In genomic region chr12:107459649-107460048, GRCh38 we compare ENCODE assay signal across 33 cellular contexts.
"Had no signal": no experiment of that assay in that cellular context is flagged by ENCODE, and none has a peak within 500 bp of the region (broad histone marks: within the 10 kb centered on the region; RNA-seq: fewer than 3 reads in every experiment).

No MANE protein-coding gene starts in this region.

- ATAC-seq: activated CD4-positive, alpha-beta T cell treated with anti-CD3 and anti-CD28 coated beads for 36 hours; activated CD8-positive, alpha-beta memory T cell treated with anti-CD3 and anti-CD28 coated beads, Interleukin-2, amount 10 ng/mL, durations not matched to agents 7 days and 5 days; activated CD8-positive, alpha-beta T cell treated with anti-CD3 and anti-CD28 coated beads, Interleukin-2, amount 10 ng/mL, durations not matched to agents 7 days and 5 days; activated naive CD8-positive, alpha-beta T cell treated with anti-CD3 and anti-CD28 coated beads, Interleukin-2, amount 50 U/mL, for 24 hours; natural killer cell; sciatic nerve; stimulated activated memory B cell treated with anti-CD40 and anti-IgM and Interleukin-4, amounts not matched to agents 10 μg/mL and 1 μg/mL and 100 μg/mL, for 72 hours; stimulated activated naive CD8-positive, alpha-beta T cell treated with anti-CD3 and anti-CD28 coated beads, Interleukin-15, amount 100 ng/mL, for 72 hours; upper lobe of right lung had no signal

- H3K36me3 Mint-ChIP-seq: activated CD8-positive, alpha-beta memory T cell treated with anti-CD3 and anti-CD28 coated beads, Interleukin-2, amount 10 ng/mL, durations not matched to agents 7 days and 5 days; activated naive CD4-positive, alpha-beta T cell treated with anti-CD3 and anti-CD28 coated beads, Interleukin-2, amount 50 U/mL, for 24 hours; natural killer cell; stimulated activated memory B cell treated with anti-CD40 and anti-IgM and Interleukin-4, amounts not matched to agents 10 μg/mL and 1 μg/mL and 100 μg/mL, for 72 hours had no signal

- H3K36me3 ChIP-seq: left ventricle myocardium inferior, neutrophil, ovary, prostate gland, tibial artery, upper lobe of right lung had no signal

- H3K9me3 ChIP-seq: left ventricle myocardium inferior, neutrophil, ovary, prostate gland, tibial artery, upper lobe of right lung had no signal

- H3K4me3 ChIP-seq: left ventricle myocardium inferior, lung, ovary, prostate gland, tibial artery, upper lobe of right lung had no signal

- DNase-seq: activated CD4-positive, alpha-beta T cell treated with anti-CD3 and anti-CD28 coated beads for 36 hours; activated CD4-positive, CD25-positive, alpha-beta regulatory T cell; activated CD8-positive, alpha-beta memory T cell treated with anti-CD3 and anti-CD28 coated beads, Interleukin-2, amount 10 ng/mL, durations not matched to agents 7 days and 5 days; activated CD8-positive, alpha-beta T cell treated with anti-CD3 and anti-CD28 coated beads, Interleukin-2, amount 10 ng/mL, durations not matched to agents 7 days and 5 days; activated naive CD8-positive, alpha-beta T cell treated with anti-CD3 and anti-CD28 coated beads, Interleukin-2, amount 50 U/mL, for 24 hours; activated T-cell treated with anti-CD3 and anti-CD28 coated beads, Interleukin-2, amount 50 U/mL, for 48 hours; amygdala; effector CD8-positive, alpha-beta T cell; islet precursor cell; left ventricle myocardium inferior; mesendoderm; natural killer cell; ovary; retina; small intestine; stimulated activated CD4-positive, alpha-beta T cell treated with anti-CD3 and anti-CD28 coated beads, Interleukin-1b, Interleukin-23, amount 100 ng/mL, for 48 hours; stimulated activated CD4-positive, alpha-beta T cell treated with anti-CD3 and anti-CD28 coated beads, Interleukin-4, amount 100 ng/mL, for 4 hours; stimulated activated CD8-positive, alpha-beta memory T cell treated with anti-CD3 and anti-CD28 coated beads, Interleukin-4, amount 100 ng/mL, for 48 hours; stimulated activated naive CD8-positive, alpha-beta T cell treated with anti-CD3 and anti-CD28 coated beads, Interleukin-15, amount 100 ng/mL, for 72 hours; tibial artery; upper lobe of right lung had no signal

- H3K27me3 Mint-ChIP-seq: activated CD4-positive, alpha-beta T cell treated with anti-CD3 and anti-CD28 coated beads for 36 hours; activated CD8-positive, alpha-beta memory T cell treated with anti-CD3 and anti-CD28 coated beads, Interleukin-2, amount 10 ng/mL, durations not matched to agents 7 days and 5 days; activated naive CD4-positive, alpha-beta T cell treated with anti-CD3 and anti-CD28 coated beads, Interleukin-2, amount 50 U/mL, for 24 hours; activated naive CD8-positive, alpha-beta T cell treated with anti-CD3 and anti-CD28 coated beads, Interleukin-2, amount 50 U/mL, for 24 hours; central memory CD8-positive, alpha-beta T cell; stimulated activated memory B cell treated with anti-CD40 and anti-IgM and Interleukin-4, amounts not matched to agents 10 μg/mL and 1 μg/mL and 100 μg/mL, for 72 hours; stimulated activated naive CD8-positive, alpha-beta T cell treated with anti-CD3 and anti-CD28 coated beads, Interleukin-15, amount 100 ng/mL, for 72 hours had no signal

- H3K27ac ChIP-seq: left ventricle myocardium inferior, neutrophil, ovary, prostate gland, tibial artery, upper lobe of right lung had no signal

- H3K4me1 Mint-ChIP-seq: activated CD8-positive, alpha-beta memory T cell treated with anti-CD3 and anti-CD28 coated beads, Interleukin-2, amount 10 ng/mL, durations not matched to agents 7 days and 5 days; central memory CD8-positive, alpha-beta T cell; stimulated activated memory B cell treated with anti-CD40 and anti-IgM and Interleukin-4, amounts not matched to agents 10 μg/mL and 1 μg/mL and 100 μg/mL, for 72 hours had no signal

- FAIRE-seq: bronchial epithelial cell, colon, frontal cortex, small intestine had no signal

- H3K9me3 Mint-ChIP-seq: activated naive CD4-positive, alpha-beta T cell treated with anti-CD3 and anti-CD28 coated beads, Interleukin-2, amount 50 U/mL, for 24 hours; activated naive CD8-positive, alpha-beta T cell treated with anti-CD3 and anti-CD28 coated beads, Interleukin-2, amount 50 U/mL, for 24 hours; activated T-helper 2 cell treated with anti-CD3 and anti-CD28 coated beads, Interferon-gamma antibody, Interleukin-2, Interleukin-4, amounts not matched to agents 10 μg/mL and 5 μg/mL and 100 μg/mL, durations not matched to agents 14 hours and 24 hours and 36 hours; central memory CD8-positive, alpha-beta T cell; natural killer cell; stimulated activated naive CD8-positive, alpha-beta T cell treated with anti-CD3 and anti-CD28 coated beads, Interleukin-15, amount 100 ng/mL, for 72 hours; T-helper 2 cell treated with Interferon-gamma antibody and Interleukin-4, amounts not matched to agents 5 μg/mL and 100 μg/mL, for 36 hours had no signal

- H3K4me1 ChIP-seq: prostate gland, tibial artery, upper lobe of right lung had no signal

- H3K4me3 Mint-ChIP-seq: activated CD4-positive, alpha-beta T cell treated with anti-CD3 and anti-CD28 coated beads for 36 hours; activated CD8-positive, alpha-beta memory T cell treated with anti-CD3 and anti-CD28 coated beads, Interleukin-2, amount 10 ng/mL, durations not matched to agents 7 days and 5 days; activated CD8-positive, alpha-beta T cell treated with anti-CD3 and anti-CD28 coated beads, Interleukin-2, amount 10 ng/mL, durations not matched to agents 7 days and 5 days; activated naive CD4-positive, alpha-beta T cell treated with anti-CD3 and anti-CD28 coated beads, Interleukin-2, amount 50 U/mL, for 24 hours; activated naive CD8-positive, alpha-beta T cell treated with anti-CD3 and anti-CD28 coated beads, Interleukin-2, amount 50 U/mL, for 24 hours; central memory CD8-positive, alpha-beta T cell; natural killer cell; stimulated activated memory B cell treated with anti-CD40 and anti-IgM and Interleukin-4, amounts not matched to agents 10 μg/mL and 1 μg/mL and 100 μg/mL, for 72 hours; stimulated activated naive CD8-positive, alpha-beta T cell treated with anti-CD3 and anti-CD28 coated beads, Interleukin-15, amount 100 ng/mL, for 72 hours; T-helper 2 cell treated with Interferon-gamma antibody and Interleukin-4, amounts not matched to agents 5 μg/mL and 100 μg/mL, for 36 hours had no signal

- H3K27me3 ChIP-seq: neutrophil, ovary, tibial artery, upper lobe of right lung had no signal

- H3K27ac Mint-ChIP-seq: activated CD4-positive, alpha-beta T cell treated with anti-CD3 and anti-CD28 coated beads for 36 hours; activated CD8-positive, alpha-beta memory T cell treated with anti-CD3 and anti-CD28 coated beads, Interleukin-2, amount 10 ng/mL, durations not matched to agents 7 days and 5 days; activated CD8-positive, alpha-beta T cell treated with anti-CD3 and anti-CD28 coated beads, Interleukin-2, amount 10 ng/mL, durations not matched to agents 7 days and 5 days; activated naive CD4-positive, alpha-beta T cell treated with anti-CD3 and anti-CD28 coated beads, Interleukin-2, amount 50 U/mL, for 24 hours; activated naive CD8-positive, alpha-beta T cell treated with anti-CD3 and anti-CD28 coated beads, Interleukin-2, amount 50 U/mL, for 24 hours; activated T-helper 2 cell treated with anti-CD3 and anti-CD28 coated beads, Interferon-gamma antibody, Interleukin-2, Interleukin-4, amounts not matched to agents 10 μg/mL and 5 μg/mL and 100 μg/mL, durations not matched to agents 14 hours and 24 hours and 36 hours; natural killer cell; stimulated activated memory B cell treated with anti-CD40 and anti-IgM and Interleukin-4, amounts not matched to agents 10 μg/mL and 1 μg/mL and 100 μg/mL, for 72 hours; T-helper 2 cell treated with Interferon-gamma antibody and Interleukin-4, amounts not matched to agents 5 μg/mL and 100 μg/mL, for 36 hours had no signal
